In genomic region chrX:48020472-48020871, GRCh38 we compare ENCODE assay signal across 11 cellular contexts. TPM values are rescaled to one million over a fixed set of nuclear protein-coding genes. Genes with fewer than 3 reads are reported as not detected.
A peak's percentile ranks its signal among the peaks of the same experiment; 100 is the strongest.
DNase-seq lines count a peak whose midpoint lies in the region; ATAC-seq and TF ChIP-seq lines count a peak whose summit lies in the region.
"Not testable (repeated sequence)": the region's sequence is repeated elsewhere in the genome, so short reads cannot be mapped to it uniquely, and the experiment has no call there.
"Had no signal": no experiment of that assay in that cellular context is flagged by ENCODE, and none has a peak within 500 bp of the region (broad histone marks: within the 10 kb centered on the region; RNA-seq: fewer than 3 reads in every experiment).

No MANE protein-coding gene starts in this region.

- not testable (repeated sequence) for BruUV-seq in Calu3 (replicated peaks; lab: Mats Ljungman, UMichigan)

- H3K4me1 Mint-ChIP-seq in Calu3 (ENCODE audit: low read depth, unreplicated experiment); activated naive CD8-positive, alpha-beta T cell treated with anti-CD3 and anti-CD28 coated beads for 36 hours; endodermal cell: not testable (repeated sequence)

- not testable (repeated sequence) for H3K27ac ChIP-seq in MM.1S (ENCODE audit: low read length); endodermal cell (ENCODE audit: low read depth, low read length)
- H3K27ac ChIP-seq in right lobe of liver, result peak overlapping the region in 1 of 3 donors; percentile 88

- H4K20me1 ChIP-seq in MM.1S (ENCODE audit: insufficient read depth, low read length), result not testable (repeated sequence)

- TF ChIP-seq CTCF in Calu3 (IDR thresholded peaks at IDR 0.05; ENCODE audit: unreplicated experiment); MM.1S (IDR thresholded peaks at IDR 0.05; ENCODE audit: low read length); endodermal cell (conservative IDR thresholded peaks at IDR 0.05); right lobe of liver (IDR thresholded peaks at IDR 0.05): not testable (repeated sequence)

- H3K36me3 Mint-ChIP-seq in Calu3 (ENCODE audit: insufficient read depth, unreplicated experiment), result peaks cover 15% of the 10 kb centered on the region
- not testable (repeated sequence) for H3K36me3 Mint-ChIP-seq in activated naive CD8-positive, alpha-beta T cell treated with anti-CD3 and anti-CD28 coated beads for 36 hours; endodermal cell (ENCODE audit: low read depth)

- not testable (repeated sequence) for DNase-seq in Calu3, MM.1S, endodermal cell, right lobe of liver
- DNase-seq in activated CD4-positive, alpha-beta T cell treated with anti-CD3 and anti-CD28 coated beads, Interleukin-2, amount 50 U/mL, for 1 hour, result peak; percentile 7
- DNase-seq in activated naive CD8-positive, alpha-beta T cell treated with anti-CD3 and anti-CD28 coated beads for 36 hours, result peak; percentile 33
- peak; percentile 10 for DNase-seq in superior temporal gyrus (ENCODE audit: extremely low spot score)

- CTCF ChIA-PET in Calu3 (lab: Charles Lee), result not testable (repeated sequence)

- H2AFZ ChIP-seq in MM.1S (ENCODE audit: low read length), result peak overlapping the region; percentile 91

- H3K79me2 ChIP-seq in MM.1S (ENCODE audit: low read length), result not testable (repeated sequence)

- H3K4me3 ChIP-seq in MM.1S (ENCODE audit: low read length) (peak overlapping the region; percentile 86), endodermal cell (ENCODE audit: low read length) (peak overlapping the region; percentile 82), right lobe of liver (peak overlapping the region in 2 of 3 donors; percentile 50 to 56)
- not testable (repeated sequence) for H3K4me3 ChIP-seq in skeletal muscle satellite cell (ENCODE audit: low read length)

- H3K4me2 ChIP-seq in MM.1S (ENCODE audit: low read depth, low read length), result peak overlapping the region; percentile 69
- H3K4me2 ChIP-seq in skeletal muscle satellite cell (ENCODE audit: low read length), result peak overlapping the region; percentile 66

- not testable (repeated sequence) for H3K27me3 Mint-ChIP-seq in Calu3 (ENCODE audit: unreplicated experiment); activated naive CD8-positive, alpha-beta T cell treated with anti-CD3 and anti-CD28 coated beads for 36 hours; endodermal cell (ENCODE audit: insufficient read depth)

- peak in 1 of 4 donors; percentile 37 for ATAC-seq in right lobe of liver

- intact Hi-C loops in Calu3 (cut with micrococcal nuclease; ENCODE audit: unreplicated experiment), result loop anchor here (10.0 kb wide), 1 partner anchor 826 kb away; the partner anchor contains the start of gene UBA1
- intact Hi-C loops in right lobe of liver (cut with DNase I), result loop anchor here (10.0 kb wide), 1 partner anchor 166 kb away; no protein-coding TSS in a partner anchor

- H3K9me3 ChIP-seq in MM.1S (replicated peaks; ENCODE audit: insufficient read depth, low read length); endodermal cell (ENCODE audit: control insufficient read depth, low read length); right lobe of liver; skeletal muscle satellite cell (replicated peaks; ENCODE audit: low read length): not testable (repeated sequence)

- H3K9ac ChIP-seq in MM.1S (ENCODE audit: low read length); endodermal cell (ENCODE audit: extremely low read depth, low read length, poor library complexity, severe bottlenecking); skeletal muscle satellite cell (ENCODE audit: low read depth, low read length): not testable (repeated sequence)

- 89% methylated on average over 11 of the region's 11 CpGs; no CpG with 5 or more reads in 1 of the 2 experiments for WGBS in endodermal cell (ENCODE audit: insufficient coverage in 1 of 2, insufficient read length in 1 of 2), 2 experiments
- 50% methylated on average over 11 of the region's 11 CpGs for WGBS in right lobe of liver (ENCODE audit: insufficient coverage, low coverage, low lambda C conversion rate, missing lambda C conversion rate)

- H3K9me2 ChIP-seq in MM.1S (replicated peaks; ENCODE audit: insufficient read depth, low read length), result not testable (repeated sequence)

- not testable (repeated sequence) for H3K4me1 ChIP-seq in MM.1S (ENCODE audit: low read length); endodermal cell (ENCODE audit: control insufficient read depth, insufficient read depth, low read length); right lobe of liver; skeletal muscle satellite cell (ENCODE audit: control insufficient read depth, insufficient read depth, low read length)

- H3K36me3 ChIP-seq in MM.1S (replicated peaks; ENCODE audit: insufficient read depth, low read length); endodermal cell (ENCODE audit: control insufficient read depth, insufficient read depth, low read length); right lobe of liver; skeletal muscle satellite cell (ENCODE audit: insufficient read depth, low read length): not testable (repeated sequence)

- H3K27ac Mint-ChIP-seq in Calu3 (ENCODE audit: unreplicated experiment), result peak overlapping the region; percentile 99
- peak overlapping the region; percentile 69 for H3K27ac Mint-ChIP-seq in activated naive CD8-positive, alpha-beta T cell treated with anti-CD3 and anti-CD28 coated beads for 36 hours
- H3K27ac Mint-ChIP-seq in endodermal cell, result not testable (repeated sequence)

- H3F3A ChIP-seq in MM.1S (ENCODE audit: insufficient read depth, low read length), result not testable (repeated sequence)

- not testable (repeated sequence) for TF ChIP-seq POLR2A in right lobe of liver (IDR thresholded peaks at IDR 0.05)

- not testable (repeated sequence) for H3K9me3 Mint-ChIP-seq in Calu3 (ENCODE audit: low read depth, unreplicated experiment); activated naive CD8-positive, alpha-beta T cell treated with anti-CD3 and anti-CD28 coated beads for 36 hours
- peaks cover 22% of the 10 kb centered on the region for H3K9me3 Mint-ChIP-seq in endodermal cell

- H3K4me3 Mint-ChIP-seq in Calu3 (ENCODE audit: low read depth, unreplicated experiment) (peak overlapping the region; percentile 86), endodermal cell (peak overlapping the region; percentile 69)
- H3K4me3 Mint-ChIP-seq in activated naive CD8-positive, alpha-beta T cell treated with anti-CD3 and anti-CD28 coated beads for 36 hours, result peak overlapping the region; percentile 91

- H3K27me3 ChIP-seq in MM.1S (replicated peaks; ENCODE audit: insufficient read depth, low read length); endodermal cell (ENCODE audit: control insufficient read depth, insufficient read depth, low read length, poor library complexity, severe bottlenecking); right lobe of liver; skeletal muscle satellite cell (ENCODE audit: control insufficient read depth, insufficient read depth, low read length): not testable (repeated sequence)

RNA-seq across cellular contexts. Expression of gene SPACA5, which starts 13.7 kb away (rescaled TPM):
- total RNA-seq in Calu3 (2022), result not detected in 2 replicates
- not detected for total RNA-seq in activated naive CD8-positive, alpha-beta T cell treated with anti-CD3 and anti-CD28 coated beads for 36 hours
- total RNA-seq in endodermal cell, result not detected
- not detected for polyA plus RNA-seq in endodermal cell (2013, experiment 1 of 2)
- not detected for polyA plus RNA-seq in endodermal cell (2013, experiment 2 of 2)
- not detected for total RNA-seq in right lobe of liver
- total RNA-seq in skeletal muscle satellite cell (2012; rRNA removed), result not detected in 2 replicates
- total RNA-seq: bronchial epithelial cell, mucosa of descending colon, sciatic nerve had no signal

RNA-seq across cellular contexts. Expression of gene ZNF182, which starts 16.7 kb away (rescaled TPM):
- 7.3 and 8.1 TPM in 2 replicates for total RNA-seq in Calu3 (2022)
- total RNA-seq in activated naive CD8-positive, alpha-beta T cell treated with anti-CD3 and anti-CD28 coated beads for 36 hours, result 1 to 10 TPM; 6.4 to 7.4 TPM
- 10 to 100 TPM in 1 of 2 donors, 1 to 10 TPM in 1; 5.8 to 10.5 TPM for total RNA-seq in endodermal cell
- polyA plus RNA-seq in endodermal cell (2013, experiment 1 of 2), result 6.7 TPM
- 6.5 TPM for polyA plus RNA-seq in endodermal cell (2013, experiment 2 of 2)
- 1 to 10 TPM; 2.1 to 2.5 (median 2.3) TPM for total RNA-seq in right lobe of liver
- 2.0 and 2.5 TPM in 2 replicates for total RNA-seq in skeletal muscle satellite cell (2012; rRNA removed)

RNA-seq across cellular contexts. Expression of gene ZNF630, which starts 51.0 kb away (rescaled TPM):
- total RNA-seq in Calu3 (2022) (2.6 and 2.8 TPM in 2 replicates), endodermal cell (1 to 10 TPM; 3.1 to 4.2 TPM), right lobe of liver (1 to 10 TPM in 1 of 6 experiments, under 1 TPM in 4, not detected in 1; 0.35 to 1.2 (median 0.84) TPM)
- total RNA-seq in activated naive CD8-positive, alpha-beta T cell treated with anti-CD3 and anti-CD28 coated beads for 36 hours, result 1 to 10 TPM; 1.6 to 1.9 TPM
- polyA plus RNA-seq in endodermal cell (2013, experiment 1 of 2), result 3.2 TPM
- 2.7 TPM for polyA plus RNA-seq in endodermal cell (2013, experiment 2 of 2)
- total RNA-seq in skeletal muscle satellite cell (2012; rRNA removed), result 0.22 and 0.25 TPM in 2 replicates
